Comparison of ENCODE assay signal across 8 cellular contexts in the genomic region with DNA sequence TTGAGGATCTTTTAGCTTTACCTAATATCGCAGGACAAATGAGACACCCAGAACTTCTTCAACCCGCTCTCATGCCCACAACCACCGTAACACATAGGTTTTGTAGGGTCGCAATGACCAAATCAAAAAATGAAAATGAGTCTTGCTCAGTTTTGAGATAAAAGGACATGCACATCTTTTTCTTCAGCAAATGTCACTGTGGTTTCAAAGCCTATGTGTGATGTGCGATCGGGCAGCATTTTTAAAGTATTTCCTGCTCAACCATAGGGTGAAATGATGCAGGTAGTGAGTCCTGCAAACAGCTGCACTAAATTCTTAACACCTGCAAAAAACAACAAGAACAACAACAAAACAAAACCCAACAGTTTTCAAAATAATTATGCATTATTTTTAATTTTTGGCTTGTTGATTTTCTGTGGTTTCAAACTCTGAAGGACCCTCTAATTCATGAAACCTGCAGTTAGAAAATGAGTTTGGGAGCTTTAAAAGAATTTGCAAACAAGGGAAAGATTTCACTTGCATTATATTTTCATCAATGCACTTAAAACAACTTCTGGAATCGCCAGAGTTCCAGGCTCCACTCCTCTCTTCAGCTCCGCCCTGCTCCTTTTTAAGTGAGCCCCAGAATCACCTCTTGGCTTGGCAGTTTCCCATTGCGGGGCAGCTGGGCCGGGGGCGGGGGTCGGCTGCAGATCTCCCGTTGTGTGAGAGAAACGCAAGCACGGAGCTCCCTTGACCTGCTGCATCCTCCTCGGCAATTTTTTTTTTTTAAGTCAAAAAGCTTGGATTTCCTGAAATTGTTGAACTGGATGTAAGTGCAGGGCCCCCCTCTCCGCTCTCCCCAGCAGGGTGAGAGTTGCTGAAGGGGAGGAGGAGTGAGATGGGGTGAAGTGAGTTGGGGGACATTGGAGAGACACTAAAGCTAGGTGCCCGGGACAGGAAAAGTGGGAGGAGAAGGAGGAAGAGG.
A peak's percentile ranks its signal among the peaks of the same experiment; 100 is the strongest.
DNase-seq lines count a peak whose midpoint lies in the region; ATAC-seq, FAIRE-seq and TF ChIP-seq lines count a peak whose summit lies in the region.

No MANE protein-coding gene starts in this region.

- POLR2A ChIA-PET in BJ (lab: Charles Lee) (interaction anchor here (0.6 to 1.0 kb wide), 3 partner anchors 79 to 770 kb away, joined by 3 to 5 read pairs (median 4); no protein-coding TSS in a partner anchor), H1 (lab: Charles Lee; ENCODE audit: partially characterized antibody) (interaction anchor here (0.6 to 2.6 kb wide), 5 partner anchors 11 to 756 kb away, joined by 3 to 17 read pairs (median 4); no protein-coding TSS in a partner anchor), OCI-LY7 (lab: Charles Lee) (no interaction called here)

- H3K27me3 ChIP-seq in BJ (ENCODE audit: control insufficient read depth, insufficient read depth, low read length), result no peaks in the 10 kb centered on the region
- peaks cover 55% of the 10 kb centered on the region for H3K27me3 ChIP-seq in NT2/D1 (ENCODE audit: insufficient read depth, insufficient read length)
- peaks cover 4 to 23% (median 17%) of the 10 kb centered on the region in 4 experiments for H3K27me3 ChIP-seq in H1 (replicated peaks in 1 of 4; ENCODE audit: control insufficient read depth in 3 of 4, extremely low read depth in 1 of 4, insufficient read depth in 3 of 4, low read length in 3 of 4)
- H3K27me3 ChIP-seq in neuronal stem cell (ENCODE audit: control insufficient read depth in 3 of 3, insufficient read depth in 3 of 3, low read depth in 1 of 3, low read length in 3 of 3), result no peaks in the 10 kb centered on the region

- peak overlapping the region; percentile 73 for H3K4me3 ChIP-seq in BJ (ENCODE audit: low read depth, low read length)
- peak overlapping the region; percentile 78 for H3K4me3 ChIP-seq in NT2/D1 (ENCODE audit: insufficient read length, low read depth)
- H3K4me3 ChIP-seq in H1 (ENCODE audit: extremely low read depth in 1 of 4, insufficient read depth in 2 of 4, low read depth in 3 of 4, low read length in 4 of 4), result peak overlapping the region; percentile 81 to 98 (median 84)
- H3K4me3 ChIP-seq in neuronal stem cell (ENCODE audit: low read length in 2 of 2), result peak overlapping the region; percentile 59 to 82
- no peak overlapping the region for H3K4me3 ChIP-seq in OCI-LY7 (ENCODE audit: low read depth, low read length, poor library complexity, severe bottlenecking)

- H3K4me2 ChIP-seq in H1 (ENCODE audit: insufficient read depth in 1 of 2, low read depth in 2 of 2, low read length in 2 of 2) (peak overlapping the region; percentile 93 to 97), neuronal stem cell (ENCODE audit: insufficient read depth, low read length, poor library complexity, severe bottlenecking) (peak overlapping the region; percentile 95), OCI-LY7 (ENCODE audit: low read length) (no peak overlapping the region)

- CTCF ChIA-PET in BJ (lab: Yijun Ruan, JAX), result interaction anchor here (0.7 to 5.2 kb wide), 19 partner anchors 8 to 1100 kb away, joined by 3 to 41 read pairs (median 4); no protein-coding TSS in a partner anchor
- CTCF ChIA-PET in H1 (lab: Charles Lee; ENCODE audit: partially characterized antibody), result interaction anchor here (0.6 to 4.4 kb wide), 25 partner anchors 9 to 1358 kb away, joined by 3 to 33 read pairs (median 3); no protein-coding TSS in a partner anchor
- CTCF ChIA-PET in OCI-LY7 (lab: Charles Lee; ENCODE audit: unreplicated experiment), result no interaction called here

- no peak overlapping the region for H4K5ac ChIP-seq in H1 (ENCODE audit: insufficient read length, low read depth, low read length)

- H2AK5ac ChIP-seq in H1 (ENCODE audit: low read depth, low read length) (no peak overlapping the region), neuronal stem cell (ENCODE audit: low read depth, low read length) (no peak overlapping the region)

- H2BK120ac ChIP-seq in H1 (replicated peaks; ENCODE audit: low read depth, low read length) (peak overlapping the region; percentile 59), neuronal stem cell (ENCODE audit: low read depth, low read length) (no peak overlapping the region)

- no TSS peak for BruUV-seq in OCI-LY7 (replicated peaks; lab: Mats Ljungman, UMichigan)

- TF ChIP-seq CTCF in BJ (IDR thresholded peaks at IDR 0.05; ENCODE audit: insufficient read depth, low read depth, low read length), result no peak
- no peak for TF ChIP-seq CTCF in H1 (IDR thresholded peaks at IDR 0.05; ENCODE audit: control extremely low read depth in 1 of 3, insufficient read depth in 1 of 3, low read depth in 1 of 3, low read length in 3 of 3)
- no peak for TF ChIP-seq CTCF in OCI-LY7 (conservative IDR thresholded peaks at IDR 0.05; ENCODE audit: low read length)

- no peaks in the 10 kb centered on the region for H3K9me2 ChIP-seq in OCI-LY7 (ENCODE audit: insufficient read depth, low read length)

- TF ChIP-seq POLR2A in H1 (IDR thresholded peaks at IDR 0.05; ENCODE audit: control extremely low read depth in 1 of 2, low read depth in 2 of 2, low read length in 2 of 2), result no peak

- H3K56ac ChIP-seq in H1 (replicated peaks; ENCODE audit: insufficient read length, low read depth, low read length), result no peak overlapping the region

- WGBS in H1 (ENCODE audit: extremely low coverage in 1 of 2, insufficient coverage in 1 of 2, insufficient read length in 1 of 2, insufficient replicate concordance in 2 of 2, low coverage in 1 of 2, low lambda C conversion rate in 2 of 2, missing lambda C conversion rate in 1 of 2), 2 experiments, result 31% methylated on average over 18 of the region's 18 CpGs; no CpG with 5 or more reads in 1 of the 2 experiments
- no CpG with 5 or more reads among the region's 18 CpGs for WGBS in neuronal stem cell (ENCODE audit: extremely low coverage in 2 of 2, insufficient read length in 2 of 2, insufficient replicate concordance in 1 of 2), 2 donors

- H3K9me3 ChIP-seq in NT2/D1 (ENCODE audit: insufficient read depth, low read length), result peaks cover 3% of the 10 kb centered on the region; the same call in 1 of the 2 replicates
- no peaks in the 10 kb centered on the region for H3K9me3 ChIP-seq in H1 (ENCODE audit: insufficient read depth in 2 of 2, low read depth in 1 of 2, low read length in 1 of 2)
- H3K9me3 ChIP-seq in neuronal stem cell (replicated peaks in 1 of 2; ENCODE audit: control insufficient read depth in 2 of 2, insufficient read depth in 1 of 2, low read depth in 1 of 2, low read length in 2 of 2), result peaks cover 0 to 28% of the 10 kb centered on the region in 2 donors
- H3K9me3 ChIP-seq in OCI-LY7 (ENCODE audit: low read length), result no peaks in the 10 kb centered on the region

- H4K91ac ChIP-seq in H1 (replicated peaks; ENCODE audit: insufficient read length, low read length), result no peak overlapping the region
- no peak overlapping the region for H4K91ac ChIP-seq in neuronal stem cell (ENCODE audit: low read depth, low read length, poor library complexity)

- intact Hi-C loops in OCI-LY7 (cut with micrococcal nuclease; ENCODE audit: unreplicated experiment), result no loop called here

- TF ChIP-seq RAD21 in H1 (IDR thresholded peaks at IDR 0.05 in 1 of 2, conservative IDR thresholded peaks at IDR 0.05 in 1 of 2; ENCODE audit: low read depth in 2 of 2, low read length in 2 of 2), result no peak

- H3K36me3 ChIP-seq in BJ (ENCODE audit: control insufficient read depth, insufficient read depth, low read length) (no peaks in the 10 kb centered on the region), NT2/D1 (ENCODE audit: insufficient read depth, insufficient read length, low read length) (peaks cover 16% of the 10 kb centered on the region), H1 (ENCODE audit: control insufficient read depth in 2 of 4, insufficient read depth in 4 of 4, low read length in 3 of 4) (no peaks in the 10 kb centered on the region), neuronal stem cell (replicated peaks in 1 of 2; ENCODE audit: control insufficient read depth in 2 of 2, insufficient read depth in 2 of 2, low read length in 2 of 2) (peaks cover 0 to 30% of the 10 kb centered on the region in 2 donors), OCI-LY7 (ENCODE audit: insufficient read depth, low read length) (no peaks in the 10 kb centered on the region)

- H2BK12ac ChIP-seq in H1 (ENCODE audit: low read depth, low read length), result no peak overlapping the region
- H2BK12ac ChIP-seq in neuronal stem cell (ENCODE audit: low read length), result no peak overlapping the region

- H3K4me1 ChIP-seq in NT2/D1 (ENCODE audit: insufficient read depth, insufficient read length), result peaks cover 3% of the 10 kb centered on the region
- H3K4me1 ChIP-seq in H1 (replicated peaks in 1 of 4; ENCODE audit: control insufficient read depth in 3 of 4, insufficient read depth in 4 of 4, low read length in 3 of 4), result peaks cover 0 to 3% (median 1%) of the 10 kb centered on the region in 4 experiments; a peak in 1 of 7 replicates
- H3K4me1 ChIP-seq in neuronal stem cell (ENCODE audit: control insufficient read depth in 2 of 2, insufficient read depth in 1 of 2, low read depth in 1 of 2, low read length in 2 of 2), result peaks cover 8 to 24% of the 10 kb centered on the region in 2 donors
- no peaks in the 10 kb centered on the region for H3K4me1 ChIP-seq in OCI-LY7 (ENCODE audit: insufficient read depth, low read length, poor library complexity, severe bottlenecking)

- H3K14ac ChIP-seq in H1 (ENCODE audit: insufficient read length), result no peak overlapping the region
- no peak overlapping the region for H3K14ac ChIP-seq in neuronal stem cell (ENCODE audit: low read length)

- H3K27ac ChIP-seq in H1 (ENCODE audit: low read depth, low read length), result no peak overlapping the region
- H3K27ac ChIP-seq in neuronal stem cell (replicated peaks; ENCODE audit: low read length), result peak overlapping the region; percentile 47
- H3K27ac ChIP-seq in OCI-LY7 (ENCODE audit: low read depth, low read length, poor library complexity, severe bottlenecking), result no peak overlapping the region

- peak; percentile 7 for FAIRE-seq in H1 (lab: Jason Lieb, UNC)

- H3K18ac ChIP-seq in H1 (ENCODE audit: extremely low read depth, low read length) (no peak overlapping the region; the same call in 1 of the 2 replicates), neuronal stem cell (ENCODE audit: low read length) (no peak overlapping the region)

- H3K9ac ChIP-seq in NT2/D1 (ENCODE audit: insufficient read length, low read depth) (peak overlapping the region; percentile 27), H1 (replicated peaks in 1 of 4; ENCODE audit: extremely low read depth in 1 of 4, low read depth in 3 of 4, low read length in 3 of 4) (no peak overlapping the region), neuronal stem cell (ENCODE audit: low read depth, low read length, poor library complexity) (no peak overlapping the region)

- peaks cover 0 to 3% of the 10 kb centered on the region in 2 experiments for H4K20me1 ChIP-seq in H1 (replicated peaks in 1 of 2; ENCODE audit: control insufficient read depth in 1 of 2, insufficient read depth in 2 of 2, low read length in 2 of 2)
- H4K20me1 ChIP-seq in OCI-LY7 (ENCODE audit: insufficient read depth, low read length), result no peaks in the 10 kb centered on the region

- H2BK5ac ChIP-seq in H1 (ENCODE audit: low read depth, low read length) (no peak overlapping the region), neuronal stem cell (ENCODE audit: low read length) (peak overlapping the region; percentile 89)

- ATAC-seq in HG02884 (IDR thresholded peaks at IDR 0.05; ENCODE audit: unreplicated experiment), result no peak
- ATAC-seq in GM18498 (IDR thresholded peaks at IDR 0.05; ENCODE audit: unreplicated experiment), result no peak

- H2AFZ ChIP-seq in H1 (ENCODE audit: low read length) (no peak overlapping the region), neuronal stem cell (ENCODE audit: low read length) (peak overlapping the region; percentile 84), OCI-LY7 (ENCODE audit: low read length) (no peak overlapping the region)

- DNase-seq in BJ (ENCODE audit: low read depth) (no peak), NT2/D1 (ENCODE audit: low read depth, low spot score) (no peak), H1 (ENCODE audit: low read depth in 1 of 2, low spot score in 2 of 2) (peak in 1 of 2 experiments; percentile 64), neuronal stem cell (ENCODE audit: low spot score) (peak; percentile 26), OCI-LY7 (ENCODE audit: low spot score) (no peak), superior temporal gyrus (ENCODE audit: extremely low spot score) (no peak)

- no peaks in the 10 kb centered on the region for H3K79me2 ChIP-seq in H1 (ENCODE audit: control insufficient read depth in 1 of 2, insufficient read depth in 2 of 2, low read length in 2 of 2)
- no peaks in the 10 kb centered on the region for H3K79me2 ChIP-seq in OCI-LY7 (ENCODE audit: insufficient read depth, low read depth, low read length)

- H2BK15ac ChIP-seq in H1 (ENCODE audit: low read length) (no peak overlapping the region), neuronal stem cell (ENCODE audit: low read length) (peak overlapping the region; percentile 63)

- H3K79me1 ChIP-seq in H1 (ENCODE audit: low read depth, low read length) (no peaks in the 10 kb centered on the region), neuronal stem cell (ENCODE audit: low read depth, low read length) (peaks cover 2% of the 10 kb centered on the region)

- H3K23ac ChIP-seq in H1 (ENCODE audit: insufficient read length) (no peak overlapping the region), neuronal stem cell (ENCODE audit: low read depth, low read length, poor library complexity) (no peak overlapping the region)

- no peak overlapping the region for H4K8ac ChIP-seq in H1 (ENCODE audit: extremely low read depth, insufficient read depth, low read length)
- no peak overlapping the region for H4K8ac ChIP-seq in neuronal stem cell (ENCODE audit: low read depth, low read length)

- H2BK20ac ChIP-seq in H1 (ENCODE audit: low read length), result no peak overlapping the region

- TF ChIP-seq EP300 in H1 (IDR thresholded peaks at IDR 0.05; ENCODE audit: borderline replicate concordance in 1 of 2, low read depth in 2 of 2, low read length in 2 of 2), result no peak

- peaks cover 10% of the 10 kb centered on the region for H3K23me2 ChIP-seq in H1 (ENCODE audit: low read depth, low read length)

- no peak overlapping the region for H3K4ac ChIP-seq in H1 (replicated peaks; ENCODE audit: insufficient read length, low read depth, low read length)
- H3K4ac ChIP-seq in neuronal stem cell (ENCODE audit: low read length), result no peak overlapping the region
